8 cellular contexts compared by ENCODE assay signal in genomic region chr16:3157229-3158013, GRCh38.
DNase-seq lines count a peak whose midpoint lies in the region; ATAC-seq and TF ChIP-seq lines count a peak whose summit lies in the region.

No MANE protein-coding gene starts in this region.

- no peak for ATAC-seq in HG03108 (IDR thresholded peaks at IDR 0.05; ENCODE audit: unreplicated experiment)

- H3K36me3 ChIP-seq in mucosa of rectum (ENCODE audit: control insufficient read depth in 2 of 2, insufficient read depth in 2 of 2, low read length in 2 of 2) (no peaks in the 10 kb centered on the region), stomach smooth muscle (ENCODE audit: control insufficient read depth in 2 of 2, insufficient read depth in 2 of 2, low read length in 2 of 2) (no peaks in the 10 kb centered on the region)

- peaks cover 15 to 17% of the 10 kb centered on the region in 2 donors for H3K4me1 ChIP-seq in mucosa of rectum (ENCODE audit: control insufficient read depth in 2 of 2, insufficient read depth in 2 of 2, low read length in 2 of 2)
- H3K4me1 ChIP-seq in stomach smooth muscle (ENCODE audit: control insufficient read depth, insufficient read depth, low read length): peaks cover 26% of the 10 kb centered on the region

- H3K9ac ChIP-seq in mucosa of rectum (ENCODE audit: low read depth in 1 of 2, low read length in 2 of 2) (peak overlapping the region; percentile 85 to 92), stomach smooth muscle (ENCODE audit: low read length in 2 of 2) (peak overlapping the region; percentile 60 to 63)

- H3K4me3 ChIP-seq in mucosa of rectum (ENCODE audit: low read length in 2 of 2) (peak overlapping the region; percentile 59 to 73), stomach smooth muscle (ENCODE audit: low read length in 2 of 2) (peak overlapping the region; percentile 55 to 81)

- DNase-seq in AG09319 (ENCODE audit: extremely low read depth, low read depth): peak; percentile 90
- DNase-seq in HK-2 (ENCODE audit: unreplicated experiment): peak; percentile 86
- DNase-seq in NCI-H82 (lab: John Stamatoyannopoulos, UW): peak; percentile 95
- DNase-seq in activated CD8-positive, alpha-beta memory T cell treated with anti-CD3 and anti-CD28 coated beads, Interleukin-2, amount 50 U/mL, for 4 hours: peak; percentile 58
- DNase-seq in epithelial cell of prostate (ENCODE audit: low read depth, low spot score): peak; percentile 82

- no peak for TF ChIP-seq CTCF in AG09319 (IDR thresholded peaks at IDR 0.05; ENCODE audit: low read depth, low read length)

- H3K9me3 ChIP-seq in mucosa of rectum (ENCODE audit: control insufficient read depth in 2 of 2, low read length in 2 of 2): no peaks in the 10 kb centered on the region
- peaks cover 2 to 8% of the 10 kb centered on the region in 2 donors for H3K9me3 ChIP-seq in stomach smooth muscle (ENCODE audit: control insufficient read depth in 2 of 2, low read length in 2 of 2)

- H3K27ac ChIP-seq in epithelial cell of prostate: peak overlapping the region; percentile 79
- peak overlapping the region; percentile 80 to 85 for H3K27ac ChIP-seq in mucosa of rectum (ENCODE audit: low read depth in 2 of 2, low read length in 2 of 2)
- H3K27ac ChIP-seq in stomach smooth muscle (ENCODE audit: low read length): peak overlapping the region; percentile 55

- H3K27me3 ChIP-seq in mucosa of rectum (ENCODE audit: control insufficient read depth in 2 of 2, insufficient read depth in 2 of 2, low read length in 2 of 2) (no peaks in the 10 kb centered on the region), stomach smooth muscle (ENCODE audit: control insufficient read depth in 1 of 2, insufficient read depth in 2 of 2, low read length in 2 of 2) (peaks cover 10 to 13% of the 10 kb centered on the region in 2 donors)
